Comparison of ENCODE assay signal across 9 cellular contexts in genomic region chr20:45343867-45344721, GRCh38. TPM values are rescaled to one million over a fixed set of nuclear protein-coding genes. Genes with fewer than 3 reads are reported as not detected.
A peak's percentile ranks its signal among the peaks of the same experiment; 100 is the strongest.
DNase-seq lines count a peak whose midpoint lies in the region; ATAC-seq and TF ChIP-seq lines count a peak whose summit lies in the region.
"Had no signal": no experiment of that assay in that cellular context is flagged by ENCODE, and none has a peak within 500 bp of the region (broad histone marks: within the 10 kb centered on the region; RNA-seq: fewer than 3 reads in every experiment).

No MANE protein-coding gene starts in this region.

- H3K23ac ChIP-seq in IMR-90 (ENCODE audit: low read depth, low read length), result peak overlapping the region; percentile 98

- peak in 1 of 2 donors; percentile 61 for TF ChIP-seq EP300 in tibial nerve (IDR thresholded peaks at IDR 0.05)

- H3K27me3 ChIP-seq in BJ (ENCODE audit: control insufficient read depth, insufficient read depth, low read length), result no peaks in the 10 kb centered on the region
- no peaks in the 10 kb centered on the region for H3K27me3 ChIP-seq in IMR-90 (ENCODE audit: control insufficient read depth, insufficient read depth, low read length)
- H3K27me3 ChIP-seq in tibial nerve, result no peaks in the 10 kb centered on the region

- H3K27ac Mint-ChIP-seq in glutamatergic neuron (ENCODE audit: unreplicated experiment), result no peak overlapping the region
- H3K27ac Mint-ChIP-seq: memory B cell had no signal

- in situ Hi-C loops in IMR-90 (cut with MboI; ENCODE audit: low sequenced_read_pairs), result loop anchor here (25.0 kb wide), 1 partner anchor 568 kb away; the partner anchor contains the start of gene PLTP
- in situ Hi-C loops in astrocyte of the cerebellum (cut with HindIII; ENCODE audit: low sequenced_read_pairs), result no loop called here

- peak overlapping the region; percentile 91 for H2AK9ac ChIP-seq in IMR-90 (replicated peaks; ENCODE audit: low read depth, low read length, poor library complexity)

- WGBS in IMR-90 (ENCODE audit: extremely low coverage in 2 of 2, insufficient read length in 1 of 2), 2 experiments, result no CpG with 5 or more reads among the region's 13 CpGs
- WGBS in tibial nerve, 2 donors, result 41 to 42% methylated on average over 13 of the region's 13 CpGs

- CTCF ChIA-PET in BJ (lab: Yijun Ruan, JAX) (interaction anchor here (0.6 to 2.1 kb wide), 6 partner anchors 12 to 427 kb away, joined by 3 to 8 read pairs (median 4); partner anchors contain the start of gene SYS1), IMR-90 (lab: Yijun Ruan, JAX) (no interaction called here), OCI-LY7 (lab: Charles Lee; ENCODE audit: unreplicated experiment) (no interaction called here)

- no peaks in the 10 kb centered on the region for H3K9me2 ChIP-seq in OCI-LY7 (ENCODE audit: insufficient read depth, low read length)

- H2AK5ac ChIP-seq in IMR-90 (ENCODE audit: low read depth, low read length), result peak overlapping the region; percentile 93

- H2BK15ac ChIP-seq in IMR-90 (ENCODE audit: low read depth, low read length), result peak overlapping the region; percentile 99; the same call in 2 of the 3 replicates

- H2AFZ ChIP-seq in IMR-90 (replicated peaks; ENCODE audit: low read length, poor library complexity), result peak overlapping the region; percentile 76
- no peak overlapping the region for H2AFZ ChIP-seq in OCI-LY7 (ENCODE audit: low read length)

- H3K18ac ChIP-seq in IMR-90 (ENCODE audit: low read depth, low read length), result peak overlapping the region; percentile 71

- H3K9me1 ChIP-seq in IMR-90 (ENCODE audit: insufficient read depth, low read length), result peaks cover 30% of the 10 kb centered on the region

- H3K9ac ChIP-seq in IMR-90 (ENCODE audit: low read depth, low read length), result peak overlapping the region; percentile 95

- H3K4me1 ChIP-seq in IMR-90 (ENCODE audit: control insufficient read depth, insufficient read depth, low read length), result peaks cover 52% of the 10 kb centered on the region
- peaks cover 0 to 91% (median 74%) of the 10 kb centered on the region in 4 donors for H3K4me1 ChIP-seq in tibial nerve
- H3K4me1 ChIP-seq in OCI-LY7 (ENCODE audit: insufficient read depth, low read length, poor library complexity, severe bottlenecking), result peaks cover 37% of the 10 kb centered on the region

- no peaks in the 10 kb centered on the region for H3K9me3 ChIP-seq in IMR-90 (ENCODE audit: control insufficient read depth, insufficient read depth, low read length)
- H3K9me3 ChIP-seq in tibial nerve, result no peaks in the 10 kb centered on the region
- no peaks in the 10 kb centered on the region for H3K9me3 ChIP-seq in OCI-LY7 (ENCODE audit: low read length)

- H3K36me3 Mint-ChIP-seq in glutamatergic neuron (ENCODE audit: unreplicated experiment), result no peaks in the 10 kb centered on the region
- H3K36me3 Mint-ChIP-seq: memory B cell had no signal

- TF ChIP-seq CTCF in BJ (IDR thresholded peaks at IDR 0.05; ENCODE audit: insufficient read depth, low read depth, low read length), result no peak
- TF ChIP-seq CTCF in IMR-90 (conservative IDR thresholded peaks at IDR 0.05; ENCODE audit: low read depth, low read length), result no peak
- no peak for TF ChIP-seq CTCF in astrocyte of the cerebellum (IDR thresholded peaks at IDR 0.05; ENCODE audit: low read depth, low read length, missing control alignments)
- no peak for TF ChIP-seq CTCF in tibial nerve (IDR thresholded peaks at IDR 0.05)
- TF ChIP-seq CTCF in glutamatergic neuron (IDR thresholded peaks at IDR 0.05; ENCODE audit: partially characterized antibody, unreplicated experiment), result no peak
- no peak for TF ChIP-seq CTCF in OCI-LY7 (conservative IDR thresholded peaks at IDR 0.05; ENCODE audit: low read length)

- H3K27me3 Mint-ChIP-seq in glutamatergic neuron (ENCODE audit: unreplicated experiment), result no peaks in the 10 kb centered on the region

- intact Hi-C loops in IMR-90 (cut with micrococcal nuclease), result no loop called here
- intact Hi-C loops in left colon (cut with DNase I, micrococcal nuclease), result no loop called here
- intact Hi-C loops in OCI-LY7 (cut with micrococcal nuclease; ENCODE audit: unreplicated experiment), result no loop called here

- ATAC-seq in IMR-90 (ENCODE audit: low read depth) (peak; percentile 42), left colon (peak; percentile 49), HG02973 (IDR thresholded peaks at IDR 0.05; ENCODE audit: unreplicated experiment) (no peak)

- peak overlapping the region; percentile 96 for H2BK20ac ChIP-seq in IMR-90 (ENCODE audit: low read depth, low read length)

- H3K4me2 ChIP-seq in IMR-90 (ENCODE audit: low read depth, low read length) (peak overlapping the region; percentile 87), OCI-LY7 (ENCODE audit: low read length) (no peak overlapping the region)

- peak; percentile 91 for TF ChIP-seq POLR2A in IMR-90 (IDR thresholded peaks at IDR 0.05; ENCODE audit: low read depth, low read length)
- TF ChIP-seq POLR2A in tibial nerve (IDR thresholded peaks at IDR 0.05), result peak in 1 of 2 donors; percentile 28

- H4K91ac ChIP-seq in IMR-90 (ENCODE audit: insufficient read depth, low read depth, low read length), result peak overlapping the region; percentile 99

- no peaks in the 10 kb centered on the region for H3K79me2 ChIP-seq in OCI-LY7 (ENCODE audit: insufficient read depth, low read depth, low read length)

- no TSS peak for BruUV-seq in IMR-90 (replicated peaks; lab: Mats Ljungman, UMichigan)
- BruUV-seq in OCI-LY7 (replicated peaks; lab: Mats Ljungman, UMichigan), result no TSS peak

- peak overlapping the region; percentile 19 for H3K4me3 ChIP-seq in BJ (ENCODE audit: low read depth, low read length)
- H3K4me3 ChIP-seq in IMR-90 (ENCODE audit: insufficient read depth, low read depth, low read length), result peak overlapping the region; percentile 21
- peak overlapping the region; percentile 90 for H3K4me3 ChIP-seq in astrocyte of the cerebellum (ENCODE audit: low read depth, low read length)
- H3K4me3 ChIP-seq in tibial nerve, result peak overlapping the region in 2 of 4 donors; percentile 31 to 39
- H3K4me3 ChIP-seq in OCI-LY7 (ENCODE audit: low read depth, low read length, poor library complexity, severe bottlenecking), result no peak overlapping the region

- peak overlapping the region; percentile 65 for H4K5ac ChIP-seq in IMR-90 (ENCODE audit: low read depth, low read length)

- dilution Hi-C loops in IMR-90 (cut with HindIII; ENCODE audit: low sequenced_read_pairs, unreplicated experiment), result no loop called here

- peaks cover 7 to 85% of the 10 kb centered on the region in 2 experiments for H3K79me1 ChIP-seq in IMR-90 (ENCODE audit: low read depth in 1 of 2, low read length in 2 of 2)

- H3K4ac ChIP-seq in IMR-90 (ENCODE audit: low read depth, low read length), result peak overlapping the region; percentile 99

- peak; percentile 73 for DNase-seq in BJ (ENCODE audit: low read depth)
- DNase-seq in IMR-90, result peak; percentile 93
- DNase-seq in astrocyte of the cerebellum (ENCODE audit: low read depth), result peak; percentile 68
- DNase-seq in left colon, result peak; percentile 68 to 79
- DNase-seq in tibial nerve (ENCODE audit: low spot score in 2 of 2), result no peak
- DNase-seq in glutamatergic neuron, result no peak
- DNase-seq in OCI-LY7 (ENCODE audit: low spot score), result no peak

- H2BK120ac ChIP-seq in IMR-90 (ENCODE audit: low read depth, low read length), result peak overlapping the region; percentile 95

- no peak for TF ChIP-seq RAD21 in IMR-90 (IDR thresholded peaks at IDR 0.05; ENCODE audit: low read length)

- POLR2A ChIA-PET in BJ (lab: Charles Lee), result interaction anchor here (0.8 to 1.0 kb wide), 2 partner anchors 18 to 435 kb away, joined by 3 to 12 read pairs; no protein-coding TSS in a partner anchor
- POLR2A ChIA-PET in IMR-90 (lab: Charles Lee; ENCODE audit: unreplicated experiment), result interaction anchor here (0.6 to 1.9 kb wide), 4 partner anchors 9 to 652 kb away, joined by 4 to 9 read pairs (median 7); no protein-coding TSS in a partner anchor
- POLR2A ChIA-PET in OCI-LY7 (lab: Charles Lee), result no interaction called here

- peak overlapping the region; percentile 93 for H3K14ac ChIP-seq in IMR-90 (replicated peaks; ENCODE audit: low read depth, low read length)

- peaks cover 42% of the 10 kb centered on the region for H4K20me1 ChIP-seq in IMR-90 (ENCODE audit: insufficient read depth, low read length)
- no peaks in the 10 kb centered on the region for H4K20me1 ChIP-seq in OCI-LY7 (ENCODE audit: insufficient read depth, low read length)

- H3K27ac ChIP-seq in IMR-90 (ENCODE audit: insufficient read depth, low read length), result peak overlapping the region; percentile 92
- peak overlapping the region; percentile 49 to 98 (median 94) for H3K27ac ChIP-seq in tibial nerve
- no peak overlapping the region for H3K27ac ChIP-seq in OCI-LY7 (ENCODE audit: low read depth, low read length, poor library complexity, severe bottlenecking)

- no peaks in the 10 kb centered on the region for H3K4me1 Mint-ChIP-seq in glutamatergic neuron (ENCODE audit: low read depth, unreplicated experiment)

- peaks cover 14% of the 10 kb centered on the region for H3K36me3 ChIP-seq in BJ (ENCODE audit: control insufficient read depth, insufficient read depth, low read length)
- H3K36me3 ChIP-seq in IMR-90 (ENCODE audit: control insufficient read depth, insufficient read depth, low read length), result peaks cover 25% of the 10 kb centered on the region
- no peaks in the 10 kb centered on the region for H3K36me3 ChIP-seq in tibial nerve
- H3K36me3 ChIP-seq in OCI-LY7 (ENCODE audit: insufficient read depth, low read length), result no peaks in the 10 kb centered on the region

- H3K56ac ChIP-seq in IMR-90 (ENCODE audit: extremely low read depth, insufficient read depth, low read length), result peak overlapping the region; percentile 84

- peaks cover 2% of the 10 kb centered on the region for H3K9me3 Mint-ChIP-seq in glutamatergic neuron (ENCODE audit: unreplicated experiment)
- H3K9me3 Mint-ChIP-seq: memory B cell had no signal

- H4K8ac ChIP-seq in IMR-90 (ENCODE audit: low read depth in 2 of 2, low read length in 2 of 2), result peak overlapping the region; percentile 73 to 78

- no peak overlapping the region for H3K4me3 Mint-ChIP-seq in glutamatergic neuron (ENCODE audit: unreplicated experiment)
- H3K4me3 Mint-ChIP-seq: memory B cell had no signal

- H2BK5ac ChIP-seq in IMR-90 (ENCODE audit: low read depth, low read length, poor library complexity, severe bottlenecking), result peak overlapping the region; percentile 93

RNA-seq across cellular contexts. Expression of gene SDC4, which starts 4.1 kb away (rescaled TPM):
- polyA plus RNA-seq in BJ (2011; rRNA removed), result 147 and 153 TPM in 2 replicates
- polyA minus RNA-seq in BJ (2011; rRNA and poly(A)+ RNA removed), result 140 and 225 TPM in 2 replicates
- total RNA-seq in IMR-90 (2012; rRNA removed), result 265 and 275 TPM in 2 replicates
- polyA plus RNA-seq in IMR-90 (2012; rRNA removed), result 181 and 203 TPM in 2 replicates
- 183 and 191 TPM in 2 replicates for polyA plus RNA-seq in IMR-90 (2012; cell fraction: cytosol; rRNA removed)
- polyA plus RNA-seq in IMR-90 (2012; cell fraction: nucleus; rRNA removed; ENCODE audit: low replicate concordance), result 58.2 and 85.3 TPM in 2 replicates
- total RNA-seq in left colon, result 100 to 1,000 TPM in 1 of 2 donors, 10 to 100 TPM in 1; 85.4 to 144 TPM
- total RNA-seq in tibial nerve, result 10 to 100 TPM; 41.2 to 72.5 (median 63.4) TPM
- 0.61 TPM for total RNA-seq in glutamatergic neuron (ENCODE audit: unreplicated experiment)
- total RNA-seq in OCI-LY7 (2014; rRNA removed; shearing (Covaris generic)), result not detected in 2 replicates
- not detected in 2 replicates for total RNA-seq in OCI-LY7 (2022)

RNA-seq across cellular contexts. Expression of gene SYS1, which starts 18.9 kb away (rescaled TPM):
- polyA plus RNA-seq in BJ (2011; rRNA removed) (38.8 and 71.4 TPM in 2 replicates), IMR-90 (2012; rRNA removed) (24.6 and 29.2 TPM in 2 replicates)
- polyA minus RNA-seq in BJ (2011; rRNA and poly(A)+ RNA removed), result 35.1 and 67.8 TPM in 2 replicates
- total RNA-seq in IMR-90 (2012; rRNA removed) (12.9 and 16.7 TPM in 2 replicates), left colon (10 to 100 TPM; 25.2 to 32.4 TPM), tibial nerve (10 to 100 TPM; 19.2 to 35.6 (median 25.2) TPM), glutamatergic neuron (ENCODE audit: unreplicated experiment) (17.7 TPM), OCI-LY7 (2022) (8.6 and 9.6 TPM in 2 replicates)
- 35.1 and 52.6 TPM in 2 replicates for polyA plus RNA-seq in IMR-90 (2012; cell fraction: cytosol; rRNA removed)
- 10.9 and 29.3 TPM in 2 replicates for polyA plus RNA-seq in IMR-90 (2012; cell fraction: nucleus; rRNA removed; ENCODE audit: low replicate concordance)
- total RNA-seq in OCI-LY7 (2014; rRNA removed; shearing (Covaris generic)), result 22.3 and 37.6 TPM in 2 replicates

RNA-seq across cellular contexts. Expression of gene TP53TG5, which starts 34.0 kb away (rescaled TPM):
- polyA plus RNA-seq in BJ (2011; rRNA removed), result not detected in 2 replicates
- not detected in 2 replicates for polyA minus RNA-seq in BJ (2011; rRNA and poly(A)+ RNA removed)
- not detected in 2 replicates for total RNA-seq in IMR-90 (2012; rRNA removed)
- polyA plus RNA-seq in IMR-90 (2012; rRNA removed), result not detected in 2 replicates
- not detected in 2 replicates for polyA plus RNA-seq in IMR-90 (2012; cell fraction: cytosol; rRNA removed)
- not detected in 2 replicates for polyA plus RNA-seq in IMR-90 (2012; cell fraction: nucleus; rRNA removed; ENCODE audit: low replicate concordance)
- under 1 TPM; 0.59 to 0.85 TPM for total RNA-seq in left colon
- not detected for total RNA-seq in tibial nerve
- not detected for total RNA-seq in glutamatergic neuron (ENCODE audit: unreplicated experiment)
- not detected in 2 replicates for total RNA-seq in OCI-LY7 (2014; rRNA removed; shearing (Covaris generic))
- not detected in 2 replicates for total RNA-seq in OCI-LY7 (2022)

RNA-seq across cellular contexts. Expression of gene MATN4, which starts 36.0 kb away (rescaled TPM):
- polyA plus RNA-seq in BJ (2011; rRNA removed) (0.05 and 0.06 TPM in 2 replicates), IMR-90 (2012; rRNA removed) (0.12 and 0.13 TPM in 2 replicates)
- polyA minus RNA-seq in BJ (2011; rRNA and poly(A)+ RNA removed), result not detected in 2 replicates
- total RNA-seq in IMR-90 (2012; rRNA removed) (not detected in 2 replicates), left colon (not detected), tibial nerve (not detected), glutamatergic neuron (ENCODE audit: unreplicated experiment) (not detected), OCI-LY7 (2022) (0.24 TPM in 1 of 2 replicates, not detected in the other)
- 0.11 and 0.16 TPM in 2 replicates for polyA plus RNA-seq in IMR-90 (2012; cell fraction: cytosol; rRNA removed)
- polyA plus RNA-seq in IMR-90 (2012; cell fraction: nucleus; rRNA removed; ENCODE audit: low replicate concordance), result 0.37 and 1.2 TPM in 2 replicates
- 0.38 TPM in 1 of 2 replicates, not detected in the other for total RNA-seq in OCI-LY7 (2014; rRNA removed; shearing (Covaris generic))

RNA-seq across cellular contexts. Expression of gene RBPJL, which starts 37.5 kb away (rescaled TPM):
- not detected in 2 replicates for polyA plus RNA-seq in BJ (2011; rRNA removed)
- polyA minus RNA-seq in BJ (2011; rRNA and poly(A)+ RNA removed), result not detected in 2 replicates
- total RNA-seq in IMR-90 (2012; rRNA removed), result not detected in 2 replicates
- not detected in 2 replicates for polyA plus RNA-seq in IMR-90 (2012; rRNA removed)
- polyA plus RNA-seq in IMR-90 (2012; cell fraction: cytosol; rRNA removed), result not detected in 2 replicates
- polyA plus RNA-seq in IMR-90 (2012; cell fraction: nucleus; rRNA removed; ENCODE audit: low replicate concordance), result not detected in 2 replicates
- not detected for total RNA-seq in left colon
- under 1 TPM in 1 of 4 donors, not detected in 3; 0.44 TPM for total RNA-seq in tibial nerve
- not detected for total RNA-seq in glutamatergic neuron (ENCODE audit: unreplicated experiment)
- not detected in 2 replicates for total RNA-seq in OCI-LY7 (2014; rRNA removed; shearing (Covaris generic))
- total RNA-seq in OCI-LY7 (2022), result not detected in 2 replicates

Comparison
In these comparisons a context has a peak if more than half of its experiments do, and no peak if none do; other contexts are left out.
1. DNase-seq: peak in BJ (single experiment), IMR-90 (single experiment), astrocyte of the cerebellum (single experiment) and left colon (2 of 2); none in tibial nerve (0 of 2), glutamatergic neuron (single experiment) and OCI-LY7 (single experiment).
2. RNA of gene SDC4, which starts 4.1 kb away (total RNA-seq): 265 to 275 TPM in IMR-90, 85.4 to 144 TPM in left colon and 41.2 to 72.5 TPM in tibial nerve; 0.61 TPM in glutamatergic neuron (single experiment) and not detected in OCI-LY7; every median in the first group is over 10 times any median in the second.